ENCODE assay signal across 8 cellular contexts in genomic region chr13:109784590-109785140, GRCh38. TPM values are rescaled to one million over a fixed set of nuclear protein-coding genes. Genes with fewer than 3 reads are reported as not detected.
DNase-seq lines count a peak whose midpoint lies in the region; ATAC-seq and TF ChIP-seq lines count a peak whose summit lies in the region.

No MANE protein-coding gene starts in this region.

- peak; percentile 64 for ATAC-seq in left lung

- peak overlapping the region; percentile 72 to 73 for H3K4me3 ChIP-seq in duodenal mucosa (ENCODE audit: low read depth in 1 of 2, low read length in 2 of 2)
- H3K4me3 ChIP-seq in left lung: peak overlapping the region; percentile 38 to 80
- no peak overlapping the region for H3K4me3 ChIP-seq in SJCRH30

- H3K27me3 ChIP-seq in duodenal mucosa (ENCODE audit: control insufficient read depth in 1 of 2, insufficient read depth in 2 of 2, low read length in 2 of 2) (peaks cover 4% of the 10 kb centered on the region in 2 donors), left lung (peaks cover 0 to 15% of the 10 kb centered on the region in 2 donors), SJCRH30 (no peaks in the 10 kb centered on the region)

- H3K36me3 ChIP-seq in duodenal mucosa (ENCODE audit: control insufficient read depth in 1 of 2, insufficient read depth in 2 of 2, low read length in 2 of 2) (peaks cover 0 to 4% of the 10 kb centered on the region in 2 donors), left lung (peaks cover 0 to 37% of the 10 kb centered on the region in 2 donors), SJCRH30 (no peaks in the 10 kb centered on the region)

- H3K4me1 ChIP-seq in duodenal mucosa (ENCODE audit: control insufficient read depth in 1 of 2, insufficient read depth in 2 of 2, low read length in 2 of 2): peaks cover 10 to 21% of the 10 kb centered on the region in 2 donors
- H3K4me1 ChIP-seq in left lung: peaks cover 18 to 74% of the 10 kb centered on the region in 2 donors
- no peaks in the 10 kb centered on the region for H3K4me1 ChIP-seq in SJCRH30

- intact Hi-C loops in left lung (cut with DNase I): loop anchor here in 1 of 2 donors (10.0 kb wide), 1 partner anchor 820 kb away; no protein-coding TSS in a partner anchor

- H3K27ac ChIP-seq in duodenal mucosa (ENCODE audit: low read depth, low read length): no peak overlapping the region
- H3K27ac ChIP-seq in left lung: peak overlapping the region; percentile 56 to 89
- H3K27ac ChIP-seq in SJCRH30: no peak overlapping the region

- peak overlapping the region; percentile 54 to 57 for H3K9ac ChIP-seq in duodenal mucosa (ENCODE audit: low read depth in 1 of 2, low read length in 2 of 2)

- DNase-seq in GM03348 (ENCODE audit: low spot score) (peak; percentile 87), NCI-H2029 treated with DMSO at 0.1 percent for 48 hours (lab: John Stamatoyannopoulos, UW) (peak; percentile 49), left lung (peak in 1 of 2 donors; percentile 97), GM19240 (ENCODE audit: insufficient read length, low spot score) (no peak), SJCRH30 (no peak)
- peak; percentile 55 for DNase-seq in activated CD4-positive, alpha-beta T cell treated with anti-CD3 and anti-CD28 coated beads, Interleukin-2, amount 50 U/mL, for 4 hours
- DNase-seq in stimulated activated CD4-positive, alpha-beta T cell treated with anti-CD3 and anti-CD28 coated beads, Interleukin-2, amount 100 ng/mL, for 48 hours: peak; percentile 66 to 73

- TF ChIP-seq CTCF in left lung (IDR thresholded peaks at IDR 0.05): peak; percentile 53 to 68

- H3K9me3 ChIP-seq in duodenal mucosa (ENCODE audit: control insufficient read depth in 1 of 2, low read length in 2 of 2) (no peaks in the 10 kb centered on the region), left lung (no peaks in the 10 kb centered on the region), SJCRH30 (replicated peaks) (no peaks in the 10 kb centered on the region)

RNA-seq across cellular contexts. Expression of gene IRS2, which starts 1.7 kb away (rescaled TPM):
- total RNA-seq in left lung: 10 to 100 TPM in 1 of 2 donors, 1 to 10 TPM in 1; 9.4 to 15.8 TPM
- total RNA-seq in SJCRH30 (2014; rRNA removed; shearing (Covaris generic)): 2.2 TPM in 2 replicates

Comparison
In these comparisons a context has a peak if more than half of its experiments do, and no peak if none do; other contexts are left out.
1. DNase-seq: peak in GM03348 (single experiment), NCI-H2029 treated with DMSO at 0.1 percent for 48 hours (single experiment), activated CD4-positive, alpha-beta T cell treated with anti-CD3 and anti-CD28 coated beads, Interleukin-2, amount 50 U/mL, for 4 hours (2 of 2) and stimulated activated CD4-positive, alpha-beta T cell treated with anti-CD3 and anti-CD28 coated beads, Interleukin-2, amount 100 ng/mL, for 48 hours (2 of 2); none in GM19240 (single experiment) and SJCRH30 (0 of 2).
2. H3K27ac ChIP-seq: peak in left lung (2 of 2); none in duodenal mucosa (single experiment) and SJCRH30 (single experiment).